1 cellular context compared by ENCODE assay signal in genomic region chr4:16636304-16636703, GRCh38.
TF ChIP-seq lines count a peak whose summit lies in the region.

No MANE protein-coding gene starts in this region.

TF ChIP-seq in GM23338, 12 proteins besides CTCF, POLR2A, EP300 and RAD21 (continued from another document):
- TF ChIP-seq NANOG (IDR thresholded peaks at IDR 0.05; ENCODE audit: borderline replicate concordance): no peak
- TF ChIP-seq CREB1 (CRISPR knock-in tag; IDR thresholded peaks at IDR 0.05; ENCODE audit: low read depth): no peak
- TF ChIP-seq ZNF331 (CRISPR knock-in tag; IDR thresholded peaks at IDR 0.05; ENCODE audit: low read depth): no peak
- TF ChIP-seq POLR2AphosphoS5 (IDR thresholded peaks at IDR 0.05; ENCODE audit: low read depth): no peak
- no peak for TF ChIP-seq REST (IDR thresholded peaks at IDR 0.05; ENCODE audit: unreplicated experiment)
- TF ChIP-seq ETS1 (IDR thresholded peaks at IDR 0.05): no peak
- TF ChIP-seq JUNB (IDR thresholded peaks at IDR 0.05; ENCODE audit: unreplicated experiment): no peak
